ENCODE assay signal across 7 cellular contexts in the genomic region with DNA sequence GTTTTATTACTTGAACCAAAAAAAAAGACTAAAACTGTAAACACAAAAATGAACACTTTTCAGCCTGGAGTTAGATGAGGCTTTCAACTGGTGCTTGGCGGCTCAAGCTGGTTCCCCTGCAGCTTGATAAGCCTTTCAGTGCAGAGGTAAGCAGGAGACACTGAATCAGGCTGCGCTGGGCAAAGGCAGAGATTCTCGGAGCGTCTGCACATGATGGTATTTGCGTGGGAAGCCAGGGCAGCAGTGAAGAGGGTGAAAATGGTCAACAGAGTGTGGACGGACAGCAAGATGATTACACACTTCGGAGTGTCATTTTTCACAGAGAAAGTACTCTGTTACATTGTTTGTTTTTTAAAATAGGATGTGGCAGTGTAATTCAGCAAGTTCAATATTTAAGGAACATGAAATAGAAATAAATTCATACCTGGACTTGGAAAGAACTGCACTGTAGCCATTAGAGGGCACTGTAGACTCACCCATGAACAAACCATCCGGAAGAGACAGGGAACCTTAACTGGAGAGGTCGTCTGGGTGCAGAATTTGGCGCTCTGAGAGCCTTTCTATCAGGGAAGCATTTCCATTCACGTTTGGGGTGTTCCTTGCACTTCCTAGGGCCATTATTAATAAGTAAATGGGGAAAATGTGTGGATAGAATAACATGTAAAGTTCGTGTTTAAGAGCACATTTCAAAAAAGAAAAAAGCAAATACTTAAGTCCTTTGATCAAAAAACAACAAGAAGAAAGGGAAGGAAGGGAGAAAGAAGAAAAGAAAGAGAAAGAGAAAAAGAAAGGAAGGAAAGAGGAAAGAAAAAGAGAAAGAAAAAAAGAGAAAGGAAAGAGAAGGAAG.
A peak's percentile ranks its signal among the peaks of the same experiment; 100 is the strongest.
DNase-seq lines count a peak whose midpoint lies in the region; ATAC-seq and TF ChIP-seq lines count a peak whose summit lies in the region.

No MANE protein-coding gene starts in this region.

- WGBS in liver = 24% methylated on average over 12 of the region's 12 CpGs

- ATAC-seq in GM21786 (IDR thresholded peaks at IDR 0.05; ENCODE audit: unreplicated experiment) = peak; percentile 54

- H3K36me3 ChIP-seq in liver (ENCODE audit: control insufficient read depth in 4 of 4, insufficient read depth in 3 of 4, low read depth in 1 of 4, low read length in 3 of 4) (peaks cover 3 to 14% (median 6%) of the 10 kb centered on the region in 4 donors), uterus (no peaks in the 10 kb centered on the region)

- H3K9ac ChIP-seq in liver (ENCODE audit: low read depth in 1 of 2, low read length in 2 of 2) = no peak overlapping the region

- H3K9me3 ChIP-seq in liver (ENCODE audit: control insufficient read depth in 4 of 4, low read length in 3 of 4) (no peaks in the 10 kb centered on the region), uterus (no peaks in the 10 kb centered on the region)

- H3K4me3 ChIP-seq in NB4 (ENCODE audit: low read depth, low read length) (no peak overlapping the region), liver (ENCODE audit: low read depth in 1 of 3, low read length in 3 of 3) (no peak overlapping the region), uterus (no peak overlapping the region)

- DNase-seq in EL (peak; percentile 61), NB4 (ENCODE audit: low read depth) (peak; percentile 76), SK-N-DZ (ENCODE audit: low spot score) (peak; percentile 67), cerebellar cortex (ENCODE audit: low spot score) (peak; percentile 80), uterus (no peak)

- intact Hi-C loops in uterus (cut with DNase I; ENCODE audit: low total_unique reads) = no loop called here

- H3K4me1 ChIP-seq in liver (ENCODE audit: control insufficient read depth in 4 of 4, insufficient read depth in 4 of 4, low read length in 3 of 4) = peaks cover 1 to 7% (median 4%) of the 10 kb centered on the region in 4 donors
- H3K4me1 ChIP-seq in uterus = peaks cover 0 to 6% of the 10 kb centered on the region in 2 donors

- TF ChIP-seq CTCF in NB4 (IDR thresholded peaks at IDR 0.05; ENCODE audit: low read depth, low read length) (peak; percentile 65), liver (IDR thresholded peaks at IDR 0.05; ENCODE audit: low read depth, low read length, missing input control) (peak; percentile 61), uterus (IDR thresholded peaks at IDR 0.05) (peak; percentile 57 to 68 (median 60))

- TF ChIP-seq RAD21 in liver (IDR thresholded peaks at IDR 0.05) = peak; percentile 86 to 88

- TF ChIP-seq POLR2A in NB4 (IDR thresholded peaks at IDR 0.05; ENCODE audit: extremely low read depth, insufficient read length) = no peak
- no peak for TF ChIP-seq POLR2A in uterus (IDR thresholded peaks at IDR 0.05)

- H3K27ac ChIP-seq in liver (ENCODE audit: low read depth in 1 of 2, low read length in 2 of 2) (no peak overlapping the region), uterus (no peak overlapping the region)

- no peaks in the 10 kb centered on the region for H3K27me3 ChIP-seq in liver (ENCODE audit: control insufficient read depth in 4 of 4, insufficient read depth in 4 of 4, low read length in 3 of 4)
- no peaks in the 10 kb centered on the region for H3K27me3 ChIP-seq in uterus

TF ChIP-seq in liver, 16 proteins besides CTCF, POLR2A, EP300 and RAD21:
- no peak for TF ChIP-seq FOXA2 (IDR thresholded peaks at IDR 0.05)
- TF ChIP-seq RXRA (IDR thresholded peaks at IDR 0.05) = no peak
- TF ChIP-seq, protein P1, sequence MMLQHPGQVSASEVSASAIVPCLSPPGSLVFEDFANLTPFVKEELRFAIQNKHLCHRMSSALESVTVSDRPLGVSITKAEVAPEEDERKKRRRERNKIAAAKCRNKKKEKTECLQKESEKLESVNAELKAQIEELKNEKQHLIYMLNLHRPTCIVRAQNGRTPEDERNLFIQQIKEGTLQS (IDR thresholded peaks at IDR 0.05) = no peak
- TF ChIP-seq SP1 (IDR thresholded peaks at IDR 0.05) = no peak
- no peak for TF ChIP-seq FOXA1 (IDR thresholded peaks at IDR 0.05)
- no peak for TF ChIP-seq JUND (IDR thresholded peaks at IDR 0.05)

Comparison
In these comparisons a context has a peak if more than half of its experiments do, and no peak if none do; other contexts are left out.
1. DNase-seq: peak in EL (single experiment), NB4 (single experiment), SK-N-DZ (single experiment) and cerebellar cortex (single experiment); none in uterus (0 of 2).
2. Peak in every context shown above with its lines, with median percentiles within 50 percentile points of each other: CTCF ChIP-seq.